ENCODE assay signal across 17 cellular contexts in genomic region chr2:44559108-44559507, GRCh38.
DNase-seq lines count a peak whose midpoint lies in the region; ATAC-seq, FAIRE-seq and TF ChIP-seq lines count a peak whose summit lies in the region.
"Had no signal": no experiment of that assay in that cellular context is flagged by ENCODE, and none has a peak within 500 bp of the region (broad histone marks: within the 10 kb centered on the region; RNA-seq: fewer than 3 reads in every experiment).

No MANE protein-coding gene starts in this region.

- H3K4me2 ChIP-seq in HepG2 (ENCODE audit: low read depth, low read length): no peak overlapping the region

- no peaks in the 10 kb centered on the region for H3K79me2 ChIP-seq in HepG2 (ENCODE audit: insufficient read depth, low read length)

- no peak for TF ChIP-seq EP300 in HepG2 (IDR thresholded peaks at IDR 0.05; ENCODE audit: low read depth in 2 of 2, low read length in 2 of 2)
- TF ChIP-seq EP300 in HepG2 (CRISPR knock-in tag; IDR thresholded peaks at IDR 0.05; ENCODE audit: borderline replicate concordance): no peak
- no peak for TF ChIP-seq EP300 in ovary (IDR thresholded peaks at IDR 0.05)

- H3K27me3 ChIP-seq in HepG2 (ENCODE audit: control insufficient read depth in 1 of 2, insufficient read depth in 2 of 2, low read length in 2 of 2) (no peaks in the 10 kb centered on the region), right lobe of liver (no peaks in the 10 kb centered on the region), ovary (no peaks in the 10 kb centered on the region)
- H3K27me3 ChIP-seq: BE2C had no signal

- H3K4me3 Mint-ChIP-seq in memory B cell: no peak overlapping the region
- H3K4me3 Mint-ChIP-seq in WTC11: no peak overlapping the region
- H3K4me3 Mint-ChIP-seq: CD4-positive, CD25-positive, alpha-beta regulatory T cell; CD8-positive, alpha-beta memory T cell had no signal

- no peak overlapping the region for H3K4me3 ChIP-seq in HepG2 (replicated peaks in 1 of 3; ENCODE audit: insufficient read depth in 1 of 3, low read depth in 2 of 3, low read length in 3 of 3)
- no peak overlapping the region for H3K4me3 ChIP-seq in right lobe of liver
- H3K4me3 ChIP-seq in ovary: no peak overlapping the region
- H3K4me3 ChIP-seq: GM23248, HAP-1, K562 had no signal

- no peak for TF ChIP-seq RAD21 in HepG2 (CRISPR knock-in tag; IDR thresholded peaks at IDR 0.05)

- no peak for DNase-seq in HepG2 (ENCODE audit: low spot score)
- no peak for DNase-seq in right lobe of liver
- no peak for DNase-seq in GM19239 (ENCODE audit: insufficient read length, low spot score)
- no peak for DNase-seq in memory B cell (ENCODE audit: low spot score in 2 of 2)
- DNase-seq in urothelium cell line (ENCODE audit: low spot score): no peak
- DNase-seq in ovary: no peak
- DNase-seq in WTC11 (ENCODE audit: low spot score): no peak
- DNase-seq: BE2C; C1 segment of cervical spinal cord; CD4-positive, CD25-positive, alpha-beta regulatory T cell; CD8-positive, alpha-beta memory T cell; COR-L47; GDM1; GM23248 had no signal

- BruUV-seq in HepG2 (replicated peaks; lab: Mats Ljungman, UMichigan): no TSS peak

- CTCF ChIA-PET in HepG2 (lab: Yijun Ruan, JAX; ENCODE audit: low intra/inter-chr PET ratio, low total read pairs): no interaction called here
- CTCF ChIA-PET in WTC11 (lab: Charles Lee): no interaction called here

- WGBS in HepG2 (ENCODE audit: low lambda C conversion rate): 100% methylated on average over 1 of the region's 1 CpG
- 67% methylated on average over 1 of the region's 1 CpG for WGBS in right lobe of liver (ENCODE audit: insufficient coverage, low coverage, low lambda C conversion rate, missing lambda C conversion rate)
- 88 to 100% (median 95%) methylated on average over 1 of the region's 1 CpG for WGBS in ovary, 3 donors

- ATAC-seq in HepG2 (no peak), right lobe of liver (no peak), memory B cell (ENCODE audit: low read depth) (peak; percentile 88), WTC11 (no peak), GM18858 (IDR thresholded peaks at IDR 0.05; ENCODE audit: unreplicated experiment) (no peak)
- ATAC-seq: K562 had no signal

- TF ChIP-seq CTCF in HepG2 (CRISPR knock-in tag; IDR thresholded peaks at IDR 0.05) (no peak), right lobe of liver (IDR thresholded peaks at IDR 0.05) (no peak), ovary (IDR thresholded peaks at IDR 0.05) (no peak), WTC11 (IDR thresholded peaks at IDR 0.05) (no peak)

- H3K27me3 Mint-ChIP-seq in memory B cell (no peaks in the 10 kb centered on the region), WTC11 (ENCODE audit: low read depth) (no peaks in the 10 kb centered on the region)
- H3K27me3 Mint-ChIP-seq: CD4-positive, CD25-positive, alpha-beta regulatory T cell; CD8-positive, alpha-beta memory T cell had no signal

- no peak overlapping the region for H2AFZ ChIP-seq in HepG2 (ENCODE audit: low read length)
- H2AFZ ChIP-seq: GM23248 had no signal

- H3K4me1 ChIP-seq in HepG2 (ENCODE audit: insufficient read depth, low read length) (0 out of 2 replicates have a peak, but pooled peaks cover 7% of the 10 kb centered on the region), right lobe of liver (peaks cover 0 to 10% (median 0%) of the 10 kb centered on the region in 4 donors), ovary (ENCODE audit: insufficient read depth) (no peaks in the 10 kb centered on the region)
- H3K4me1 ChIP-seq: BE2C, HAP-1 had no signal

- POLR2A ChIA-PET in HepG2 (lab: Yijun Ruan, JAX) (no interaction called here), WTC11 (lab: Charles Lee) (no interaction called here)

- H3K4me1 Mint-ChIP-seq in memory B cell (peaks cover 2% of the 10 kb centered on the region), WTC11 (no peaks in the 10 kb centered on the region)
- H3K4me1 Mint-ChIP-seq: CD8-positive, alpha-beta memory T cell had no signal

- H3K27ac Mint-ChIP-seq in memory B cell: no peak overlapping the region
- no peak overlapping the region for H3K27ac Mint-ChIP-seq in WTC11
- H3K27ac Mint-ChIP-seq: CD4-positive, CD25-positive, alpha-beta regulatory T cell; CD8-positive, alpha-beta memory T cell had no signal

- in situ Hi-C loops in HepG2 (cut with HindIII; ENCODE audit: extremely low pct_ligation_motif_present, low pct_unique_long_range_greater_than_20kb): no loop called here

- peak; percentile 30 for FAIRE-seq in HepG2 (lab: Jason Lieb, UNC)
- FAIRE-seq in GM19239 (lab: Jason Lieb, UNC): peak; percentile 28
- FAIRE-seq in urothelium cell line (lab: Jason Lieb, UNC): peak; percentile 48
- FAIRE-seq: K562 had no signal

- H3K9me3 ChIP-seq in HepG2 (ENCODE audit: low read length): no peaks in the 10 kb centered on the region
- no peaks in the 10 kb centered on the region for H3K9me3 ChIP-seq in right lobe of liver
- H3K9me3 ChIP-seq in ovary: no peaks in the 10 kb centered on the region
- H3K9me3 ChIP-seq: BE2C, HAP-1 had no signal

- H3K9ac ChIP-seq in HepG2 (ENCODE audit: insufficient read depth, low read depth, low read length): no peak overlapping the region
- H3K9ac ChIP-seq: GM23248 had no signal

- H3K36me3 ChIP-seq in HepG2 (replicated peaks in 1 of 2; ENCODE audit: control insufficient read depth in 1 of 2, insufficient read depth in 2 of 2, low read length in 2 of 2): no peaks in the 10 kb centered on the region
- no peaks in the 10 kb centered on the region for H3K36me3 ChIP-seq in right lobe of liver
- no peaks in the 10 kb centered on the region for H3K36me3 ChIP-seq in ovary
- H3K36me3 ChIP-seq: BE2C, HAP-1 had no signal

- H3K36me3 Mint-ChIP-seq in memory B cell: peaks cover 8% of the 10 kb centered on the region
- H3K36me3 Mint-ChIP-seq in WTC11: peaks cover 5% of the 10 kb centered on the region; the same call in 1 of the 2 replicates

- H3K27ac ChIP-seq in HepG2 (ENCODE audit: extremely low read length, insufficient read depth, low read length): no peak overlapping the region
- H3K27ac ChIP-seq in right lobe of liver: no peak overlapping the region
- no peak overlapping the region for H3K27ac ChIP-seq in ovary
- H3K27ac ChIP-seq: GM23248 had no signal

- no peak for TF ChIP-seq POLR2A in HepG2 (IDR thresholded peaks at IDR 0.05; ENCODE audit: insufficient read depth in 1 of 2, low read depth in 2 of 2, low read length in 2 of 2)
- TF ChIP-seq POLR2A in right lobe of liver (IDR thresholded peaks at IDR 0.05): no peak
- TF ChIP-seq POLR2A in ovary (IDR thresholded peaks at IDR 0.05): no peak

- intact Hi-C loops in HepG2 (cut with micrococcal nuclease; ENCODE audit: unreplicated experiment) (no loop called here), right lobe of liver (cut with DNase I) (no loop called here), ovary (cut with DNase I) (no loop called here)

- no peaks in the 10 kb centered on the region for H3K9me3 Mint-ChIP-seq in memory B cell
- peaks cover 5% of the 10 kb centered on the region; the same call in 1 of the 2 replicates for H3K9me3 Mint-ChIP-seq in WTC11
- H3K9me3 Mint-ChIP-seq: CD4-positive, CD25-positive, alpha-beta regulatory T cell; CD8-positive, alpha-beta memory T cell had no signal

- H4K20me1 ChIP-seq in HepG2 (ENCODE audit: insufficient read depth, low read length): no peaks in the 10 kb centered on the region

TF ChIP-seq in HepG2, 621 proteins besides CTCF, POLR2A, EP300 and RAD21 (continues in another document):
- no peak for TF ChIP-seq ZNF615 (CRISPR knock-in tag; IDR thresholded peaks at IDR 0.05; ENCODE audit: borderline replicate concordance)
- no peak for TF ChIP-seq ZSCAN12 (CRISPR knock-in tag; IDR thresholded peaks at IDR 0.05)
- TF ChIP-seq ZNF160 (CRISPR knock-in tag; IDR thresholded peaks at IDR 0.05): no peak
- no peak for TF ChIP-seq ZNF280B (CRISPR knock-in tag; IDR thresholded peaks at IDR 0.05; ENCODE audit: borderline replicate concordance)
- no peak for TF ChIP-seq XRCC5 (optimal IDR thresholded peaks at IDR 0.05; ENCODE audit: low read length)
- TF ChIP-seq ELF1 (CRISPR knock-in tag; IDR thresholded peaks at IDR 0.05): no peak

TF ChIP-seq in WTC11, 78 proteins besides CTCF, POLR2A, EP300 and RAD21:
- TF ChIP-seq NFE2L1 (CRISPR knock-in tag; IDR thresholded peaks at IDR 0.05): no peak
- TF ChIP-seq ZNF263 (CRISPR knock-in tag; IDR thresholded peaks at IDR 0.05; ENCODE audit: low read depth): no peak
- TF ChIP-seq TEAD1 (CRISPR knock-in tag; IDR thresholded peaks at IDR 0.05): no peak
- no peak for TF ChIP-seq FOXJ3 (CRISPR knock-in tag; IDR thresholded peaks at IDR 0.05; ENCODE audit: borderline replicate concordance)
- TF ChIP-seq TP53 (CRISPR knock-in tag; IDR thresholded peaks at IDR 0.05): no peak
- TF ChIP-seq, protein P1, sequence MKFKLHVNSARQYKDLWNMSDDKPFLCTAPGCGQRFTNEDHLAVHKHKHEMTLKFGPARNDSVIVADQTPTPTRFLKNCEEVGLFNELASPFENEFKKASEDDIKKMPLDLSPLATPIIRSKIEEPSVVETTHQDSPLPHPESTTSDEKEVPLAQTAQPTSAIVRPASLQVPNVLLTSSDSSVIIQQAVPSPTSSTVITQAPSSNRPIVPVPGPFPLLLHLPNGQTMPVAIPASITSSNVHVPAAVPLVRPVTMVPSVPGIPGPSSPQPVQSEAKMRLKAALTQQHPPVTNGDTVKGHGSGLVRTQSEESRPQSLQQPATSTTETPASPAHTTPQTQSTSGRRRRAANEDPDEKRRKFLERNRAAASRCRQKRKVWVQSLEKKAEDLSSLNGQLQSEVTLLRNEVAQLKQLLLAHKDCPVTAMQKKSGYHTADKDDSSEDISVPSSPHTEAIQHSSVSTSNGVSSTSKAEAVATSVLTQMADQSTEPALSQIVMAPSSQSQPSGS (CRISPR knock-in tag; IDR thresholded peaks at IDR 0.05; ENCODE audit: borderline replicate concordance, low read depth): no peak
- TF ChIP-seq, protein P2, sequence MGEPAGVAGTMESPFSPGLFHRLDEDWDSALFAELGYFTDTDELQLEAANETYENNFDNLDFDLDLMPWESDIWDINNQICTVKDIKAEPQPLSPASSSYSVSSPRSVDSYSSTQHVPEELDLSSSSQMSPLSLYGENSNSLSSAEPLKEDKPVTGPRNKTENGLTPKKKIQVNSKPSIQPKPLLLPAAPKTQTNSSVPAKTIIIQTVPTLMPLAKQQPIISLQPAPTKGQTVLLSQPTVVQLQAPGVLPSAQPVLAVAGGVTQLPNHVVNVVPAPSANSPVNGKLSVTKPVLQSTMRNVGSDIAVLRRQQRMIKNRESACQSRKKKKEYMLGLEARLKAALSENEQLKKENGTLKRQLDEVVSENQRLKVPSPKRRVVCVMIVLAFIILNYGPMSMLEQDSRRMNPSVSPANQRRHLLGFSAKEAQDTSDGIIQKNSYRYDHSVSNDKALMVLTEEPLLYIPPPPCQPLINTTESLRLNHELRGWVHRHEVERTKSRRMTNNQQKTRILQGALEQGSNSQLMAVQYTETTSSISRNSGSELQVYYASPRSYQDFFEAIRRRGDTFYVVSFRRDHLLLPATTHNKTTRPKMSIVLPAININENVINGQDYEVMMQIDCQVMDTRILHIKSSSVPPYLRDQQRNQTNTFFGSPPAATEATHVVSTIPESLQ (CRISPR knock-in tag; IDR thresholded peaks at IDR 0.05): no peak
TF ChIP-seq in WTC11: peak in this region for 0.
